In genomic region chr2:3309496-3310355, GRCh38 we compare ENCODE assay signal across 21 cellular contexts.
DNase-seq lines count a peak whose midpoint lies in the region; ATAC-seq, FAIRE-seq and TF ChIP-seq lines count a peak whose summit lies in the region.
"Had no signal": no experiment of that assay in that cellular context is flagged by ENCODE, and none has a peak within 500 bp of the region (broad histone marks: within the 10 kb centered on the region; RNA-seq: fewer than 3 reads in every experiment).

No MANE protein-coding gene starts in this region.

- H3K4me3 ChIP-seq in osteoblast (ENCODE audit: insufficient read depth, low read length): no peak overlapping the region
- H3K4me3 ChIP-seq: MG63, PC-9 had no signal

- intact Hi-C loops in Right ventricle myocardium superior (cut with DNase I) (no loop called here), left ventricle myocardium superior (cut with micrococcal nuclease) (no loop called here)

- peaks cover 6% of the 10 kb centered on the region for H4K20me1 ChIP-seq in osteoblast (ENCODE audit: insufficient read depth, low read length)

- no peaks in the 10 kb centered on the region for H3K27me3 ChIP-seq in osteoblast (ENCODE audit: insufficient read depth, low read length)
- H3K27me3 ChIP-seq: MG63 had no signal

- no peak overlapping the region for H2AFZ ChIP-seq in osteoblast (ENCODE audit: low read length)
- H2AFZ ChIP-seq: PC-9 had no signal

- H3K4me1 ChIP-seq in osteoblast (ENCODE audit: insufficient read depth, low read length): no peaks in the 10 kb centered on the region

- H3K79me2 ChIP-seq in osteoblast (ENCODE audit: insufficient read depth, low read length): peaks cover 4% of the 10 kb centered on the region

- H3K9me3 ChIP-seq in osteoblast (ENCODE audit: low read depth, low read length): no peaks in the 10 kb centered on the region
- H3K9me3 ChIP-seq: MG63 had no signal

- no peak for FAIRE-seq in frontal cortex (lab: Jason Lieb, UNC)
- FAIRE-seq: HTR-8/SVneo had no signal

- no peak for TF ChIP-seq CTCF in osteoblast (IDR thresholded peaks at IDR 0.05; ENCODE audit: extremely low read depth, low read depth, low read length)

- H3K4me2 ChIP-seq in osteoblast (ENCODE audit: insufficient read depth, low read length): no peak overlapping the region
- H3K4me2 ChIP-seq: PC-9 had no signal

- H3K27ac ChIP-seq in osteoblast (ENCODE audit: low read depth, low read length): no peak overlapping the region
- H3K27ac ChIP-seq: PC-9 had no signal

- DNase-seq in Right ventricle myocardium superior (peak; percentile 26), left ventricle myocardium superior (no peak), dermis blood vessel endothelial cell (peak; percentile 50), osteoblast (ENCODE audit: insufficient read length, low spot score, missing footprints) (peak; percentile 29), frontal cortex (ENCODE audit: low spot score in 2 of 2) (no peak), pons (ENCODE audit: low spot score) (no peak), NCI-H1092 treated with DMSO at 0.1 percent for 48 hours (lab: John Stamatoyannopoulos, UW) (no peak), GDM1 (lab: John Stamatoyannopoulos, UW) (no peak)
- DNase-seq: CD4-positive, CD25-positive, alpha-beta regulatory T cell; COR-L47; DMS 273 treated with DMSO at 0.1 percent for 48 hours; DND-41; H9; Kasumi-1; MG63; NCI-H1105; NCI-H1694; NCI-H2227 treated with DMSO at 0.1 percent for 48 hours; NCI-H524; PC-9 had no signal

- ATAC-seq in Right ventricle myocardium superior (ENCODE audit: poor library complexity): no peak
- ATAC-seq in left ventricle myocardium superior: no peak

- no peaks in the 10 kb centered on the region for H3K36me3 ChIP-seq in osteoblast (ENCODE audit: insufficient read depth, low read length)
- H3K36me3 ChIP-seq: MG63 had no signal

Comparison
In these comparisons a context has a peak if more than half of its experiments do, and no peak if none do; other contexts are left out.
1. DNase-seq: peak in Right ventricle myocardium superior (single experiment), dermis blood vessel endothelial cell (single experiment) and osteoblast (single experiment); none in left ventricle myocardium superior (single experiment), frontal cortex (0 of 2), pons (single experiment), NCI-H1092 treated with DMSO at 0.1 percent for 48 hours (single experiment) and GDM1 (single experiment).